8 cellular contexts compared by ENCODE assay signal in the genomic region with DNA sequence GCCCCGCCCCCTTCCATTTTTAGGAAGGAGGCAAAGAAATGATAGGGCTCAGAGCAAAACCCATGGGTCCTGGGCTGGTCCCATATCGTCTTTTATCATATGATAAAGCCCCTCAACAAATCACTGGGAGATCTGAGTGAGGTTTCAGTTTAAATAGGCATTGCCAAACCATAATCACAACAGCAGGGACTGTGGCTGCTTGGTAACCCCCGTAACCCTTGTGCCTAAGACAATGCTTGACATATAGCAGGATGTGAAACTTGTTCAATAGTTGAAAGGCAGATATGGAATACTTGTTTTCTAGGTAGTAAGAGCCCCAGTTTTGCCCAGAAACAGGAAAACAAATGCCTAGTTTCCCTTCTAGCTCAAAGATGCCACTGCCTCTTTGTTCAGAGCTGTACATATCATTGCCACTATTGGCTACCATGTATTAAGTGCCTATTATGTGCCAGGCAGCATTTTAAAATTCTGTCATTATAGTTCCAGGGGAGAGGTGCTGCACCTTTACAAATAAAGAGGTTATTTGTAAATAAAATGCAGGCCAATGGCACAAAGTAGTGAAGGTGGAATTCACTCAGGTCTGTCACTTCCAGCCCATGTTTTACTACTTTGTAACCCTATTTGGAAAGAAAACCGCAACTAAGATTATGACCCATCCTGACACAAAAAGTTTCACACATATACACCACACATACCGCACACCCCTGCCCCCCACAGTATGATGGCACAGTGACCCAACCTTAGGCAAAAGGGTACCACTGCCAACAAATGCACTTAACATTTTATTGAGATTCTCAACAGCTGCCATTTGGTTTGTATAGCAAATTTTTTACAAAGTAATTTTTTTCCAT. TPM values are rescaled to one million over a fixed set of nuclear protein-coding genes. Genes with fewer than 3 reads are reported as not detected.
DNase-seq lines count a peak whose midpoint lies in the region; ATAC-seq and TF ChIP-seq lines count a peak whose summit lies in the region.

No MANE protein-coding gene starts in this region.

- intact Hi-C loops in CD14-positive monocyte (cut with micrococcal nuclease): no loop called here

- H3K9me3 Mint-ChIP-seq in CD14-positive monocyte: peaks cover 0 to 3% (median 0%) of the 10 kb centered on the region in 7 donors
- H3K9me3 Mint-ChIP-seq in effector memory CD8-positive, alpha-beta T cell: no peaks in the 10 kb centered on the region

- H3K27ac Mint-ChIP-seq in CD14-positive monocyte: peak overlapping the region; percentile 84 to 93 (median 88)
- peak overlapping the region in 1 of 2 donors; percentile 20 for H3K27ac Mint-ChIP-seq in effector memory CD8-positive, alpha-beta T cell

- no peak for TF ChIP-seq CTCF in CD14-positive monocyte (IDR thresholded peaks at IDR 0.05)

- ATAC-seq in GM19463 (IDR thresholded peaks at IDR 0.05; ENCODE audit: unreplicated experiment): peak; percentile 81
- peak; percentile 86 for ATAC-seq in effector memory CD8-positive, alpha-beta T cell (replicated peaks)

- peaks cover 0 to 3% (median 2%) of the 10 kb centered on the region in 3 donors for H3K27me3 Mint-ChIP-seq in CD14-positive monocyte (ENCODE audit: low read depth in 3 of 3)
- peaks cover 30 to 36% of the 10 kb centered on the region in 2 donors for H3K27me3 Mint-ChIP-seq in effector memory CD8-positive, alpha-beta T cell

- peaks cover 52% of the 10 kb centered on the region for H3K4me1 Mint-ChIP-seq in CD14-positive monocyte
- peaks cover 10% of the 10 kb centered on the region in 2 donors for H3K4me1 Mint-ChIP-seq in effector memory CD8-positive, alpha-beta T cell (ENCODE audit: low read depth in 2 of 2)

- H3K36me3 Mint-ChIP-seq in CD14-positive monocyte: peaks cover 26 to 28% of the 10 kb centered on the region in 2 donors
- H3K36me3 Mint-ChIP-seq in effector memory CD8-positive, alpha-beta T cell (ENCODE audit: insufficient read depth): peaks cover 12% of the 10 kb centered on the region

- no peak for DNase-seq in CD14-positive monocyte (ENCODE audit: low spot score)
- peak; percentile 49 for DNase-seq in NOMO-1 treated with DMSO at 0.1 percent for 48 hours (lab: John Stamatoyannopoulos, UW; ENCODE audit: unreplicated experiment)
- DNase-seq in effector memory CD8-positive, alpha-beta T cell: no peak
- DNase-seq in erythroblast (lab: John Stamatoyannopoulos, UW): no peak
- DNase-seq in EL: no peak
- no peak for DNase-seq in T-helper 9 cell
- no peak for DNase-seq in ecto neural progenitor cell (ENCODE audit: low spot score)

- no peak overlapping the region for H3K4me3 Mint-ChIP-seq in CD14-positive monocyte
- peak overlapping the region in 1 of 2 donors; percentile 9 for H3K4me3 Mint-ChIP-seq in effector memory CD8-positive, alpha-beta T cell

- no peak for TF ChIP-seq POLR2A in erythroblast (IDR thresholded peaks at IDR 0.05; ENCODE audit: low read length)

RNA-seq across cellular contexts. Expression of gene NAGK, which starts 14.2 kb away (rescaled TPM):
- 100 to 1,000 TPM; 546 to 690 TPM for polyA plus RNA-seq in CD14-positive monocyte

RNA-seq across cellular contexts. Expression of gene MCEE, which starts 47.4 kb away (rescaled TPM):
- 10 to 100 TPM; 24.7 to 29.0 TPM for polyA plus RNA-seq in CD14-positive monocyte

RNA-seq across cellular contexts. Expression of gene MPHOSPH10, which starts 47.8 kb away (rescaled TPM):
- polyA plus RNA-seq in CD14-positive monocyte: 1 to 10 TPM; 5.6 to 9.9 TPM
